9 cellular contexts compared by ENCODE assay signal in genomic region chr19:3404324-3405260, GRCh38. TPM values are rescaled to one million over a fixed set of nuclear protein-coding genes. Genes with fewer than 3 reads are reported as not detected.
DNase-seq lines count a peak whose midpoint lies in the region; ATAC-seq and TF ChIP-seq lines count a peak whose summit lies in the region.
"Had no signal": no experiment of that assay in that cellular context is flagged by ENCODE, and none has a peak within 500 bp of the region (broad histone marks: within the 10 kb centered on the region; RNA-seq: fewer than 3 reads in every experiment).

No MANE protein-coding gene starts in this region.

- DNase-seq in MG63 (peak; percentile 74), epidermal melanocyte (ENCODE audit: insufficient read length, low spot score) (peak; percentile 79), lung (ENCODE audit: low spot score) (peak; percentile 86), thoracic aorta (ENCODE audit: low spot score) (peak; percentile 62), erythroblast (lab: John Stamatoyannopoulos, UW) (no peak)

- TF ChIP-seq CTCF in lung (IDR thresholded peaks at IDR 0.05; ENCODE audit: control extremely low read depth, extremely low read depth) (no peak), thoracic aorta (IDR thresholded peaks at IDR 0.05) (peak; percentile 12)

- H3K27ac ChIP-seq in lung (ENCODE audit: low read depth in 1 of 2, low read length in 1 of 2): peak overlapping the region; percentile 94 to 100
- H3K27ac ChIP-seq in thoracic aorta: peak overlapping the region; percentile 99 to 100
- H3K27ac ChIP-seq: VCaP had no signal

- H3K4me3 ChIP-seq in MG63 (peak overlapping the region; percentile 14; the same call in 1 of the 2 replicates), lung (no peak overlapping the region), thoracic aorta (peak overlapping the region; percentile 69)

- H3K27me3 ChIP-seq in MG63 (no peaks in the 10 kb centered on the region), lung (ENCODE audit: control insufficient read depth, insufficient read depth) (no peaks in the 10 kb centered on the region), thoracic aorta (replicated peaks; ENCODE audit: insufficient read depth) (no peaks in the 10 kb centered on the region)

- H3K36me3 ChIP-seq in MG63 (peaks cover 11% of the 10 kb centered on the region; the same call in 1 of the 2 replicates), lung (ENCODE audit: control insufficient read depth in 2 of 2, insufficient read depth in 2 of 2, low read length in 2 of 2) (peaks cover 0 to 9% of the 10 kb centered on the region in 2 donors), thoracic aorta (no peaks in the 10 kb centered on the region)

- no peak for TF ChIP-seq POLR2A in erythroblast (IDR thresholded peaks at IDR 0.05; ENCODE audit: low read length)

- ATAC-seq in lung (ENCODE audit: insufficient read depth, low FRiP score) (peak; percentile 60), thoracic aorta (ENCODE audit: insufficient number of reproducible peaks, low FRiP score, low read depth) (peak; percentile 78), GM18861 (IDR thresholded peaks at IDR 0.05; ENCODE audit: unreplicated experiment) (no peak), HG02938 (IDR thresholded peaks at IDR 0.05; ENCODE audit: unreplicated experiment) (no peak), GM19023 (IDR thresholded peaks at IDR 0.05; ENCODE audit: unreplicated experiment) (no peak)

- H3K4me1 ChIP-seq in lung (ENCODE audit: control insufficient read depth in 2 of 2, insufficient read depth in 2 of 2, low read length in 2 of 2) (peaks cover 0 to 11% of the 10 kb centered on the region in 2 donors), thoracic aorta (ENCODE audit: control insufficient read depth in 1 of 2, low read depth in 2 of 2) (peaks cover 18 to 67% of the 10 kb centered on the region in 2 donors)

- WGBS in lung, 2 donors: 33 to 66% methylated on average over 61 to 62 of the region's 62 CpGs

- H3K9me3 ChIP-seq in MG63: no peaks in the 10 kb centered on the region
- H3K9me3 ChIP-seq in lung (ENCODE audit: control insufficient read depth in 2 of 2, insufficient read depth in 1 of 2, low read length in 1 of 2): no peaks in the 10 kb centered on the region
- no peaks in the 10 kb centered on the region for H3K9me3 ChIP-seq in thoracic aorta

RNA-seq across cellular contexts. Expression of gene NFIC, which starts 38.2 kb away (rescaled TPM):
- 1.7 and 14.1 TPM in 2 replicates for total RNA-seq in MG63 (2014; rRNA removed; shearing (Covaris generic); ENCODE audit: low replicate concordance)
- total RNA-seq in lung: 100 to 1,000 TPM in 1 of 2 donors, 10 to 100 TPM in 1; 43.9 to 208 TPM
- 10 to 100 TPM; 40.4 to 55.6 TPM for polyA plus RNA-seq in lung
- 100 to 1,000 TPM; 178 to 203 TPM for total RNA-seq in thoracic aorta

Comparison
In these comparisons a context has a peak if more than half of its experiments do, and no peak if none do; other contexts are left out.
1. DNase-seq: peak in MG63 (single experiment), epidermal melanocyte (single experiment), lung (single experiment) and thoracic aorta (single experiment); none in erythroblast (0 of 2).
2. ATAC-seq: peak in lung (single experiment) and thoracic aorta (single experiment); none in GM18861 (single experiment), HG02938 (single experiment) and GM19023 (single experiment).